In the genomic region with DNA sequence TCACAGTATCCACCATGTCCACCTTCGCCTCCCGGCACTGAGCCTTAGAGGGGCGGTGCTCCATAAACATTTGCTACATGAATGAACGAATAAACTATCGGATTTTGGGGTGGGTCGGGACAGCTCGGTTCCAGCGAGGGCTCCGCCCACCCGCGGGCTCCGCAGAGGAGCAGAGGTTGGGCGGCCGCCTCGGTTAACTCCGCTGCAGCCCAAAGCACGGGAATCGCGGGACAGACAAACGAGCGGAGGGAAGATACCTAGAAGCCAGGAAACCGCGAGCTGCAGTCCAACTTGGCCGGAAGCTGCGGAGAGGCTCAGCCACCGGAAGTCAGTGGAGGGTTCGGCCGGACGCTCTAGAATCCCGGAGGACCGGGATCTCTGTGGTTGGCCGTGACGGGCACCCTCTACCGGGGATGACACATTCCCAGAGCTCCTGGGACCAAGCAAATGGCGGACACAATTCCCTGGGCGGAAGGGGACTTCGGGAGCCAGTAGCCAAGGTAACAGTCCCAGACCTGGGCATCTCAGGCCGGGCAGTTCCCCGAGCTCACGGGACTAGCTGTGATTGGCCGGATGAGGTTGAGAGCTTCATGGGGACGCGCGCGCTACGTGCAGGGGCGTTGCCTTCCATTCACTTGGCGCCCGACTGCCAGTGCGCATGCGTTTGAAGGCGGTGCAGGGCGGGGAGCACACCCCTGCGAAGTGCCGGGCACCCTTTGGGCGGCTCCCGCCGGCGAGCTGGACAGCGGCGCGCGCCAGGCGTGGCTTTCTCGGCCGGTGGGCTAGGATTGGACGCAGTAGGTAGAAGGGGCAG, we compare ENCODE assay signal across 1 cellular context.
TF ChIP-seq lines count a peak whose summit lies in the region.

No MANE protein-coding gene starts in this region.

TF ChIP-seq in HepG2, 621 proteins besides CTCF, POLR2A, EP300 and RAD21 (continues in another document):
- peak; percentile 64; the same call in 1 of the 2 replicates for TF ChIP-seq MTERF4 (CRISPR knock-in tag; IDR thresholded peaks at IDR 0.05)
- 0 out of 2 replicates have a peak, but pooled peaks have one; percentile 28 for TF ChIP-seq ZNF446 (CRISPR knock-in tag; IDR thresholded peaks at IDR 0.05)
- no peak; the same call in none of the 2 replicates for TF ChIP-seq ZMYM4 (CRISPR knock-in tag; IDR thresholded peaks at IDR 0.05)
- peak; percentile 89 for TF ChIP-seq YEATS4 (CRISPR knock-in tag; IDR thresholded peaks at IDR 0.05; ENCODE audit: borderline replicate concordance)
- TF ChIP-seq ZNF572 (CRISPR knock-in tag; IDR thresholded peaks at IDR 0.05): 0 out of 2 replicates have a peak, but pooled peaks have one; percentile 43
- no peak for TF ChIP-seq ZNF20 (CRISPR knock-in tag; IDR thresholded peaks at IDR 0.05)
- TF ChIP-seq ZBTB49 (CRISPR knock-in tag; IDR thresholded peaks at IDR 0.05; ENCODE audit: borderline replicate concordance): no peak
- peak; percentile 39; the same call in 1 of the 2 replicates for TF ChIP-seq ZIK1 (CRISPR knock-in tag; IDR thresholded peaks at IDR 0.05; ENCODE audit: borderline replicate concordance, low read depth)
- peak; percentile 75 for TF ChIP-seq IKZF4 (CRISPR knock-in tag; IDR thresholded peaks at IDR 0.05; ENCODE audit: borderline replicate concordance, low read depth, not compliant biosample characterization)
- TF ChIP-seq, protein P1, sequence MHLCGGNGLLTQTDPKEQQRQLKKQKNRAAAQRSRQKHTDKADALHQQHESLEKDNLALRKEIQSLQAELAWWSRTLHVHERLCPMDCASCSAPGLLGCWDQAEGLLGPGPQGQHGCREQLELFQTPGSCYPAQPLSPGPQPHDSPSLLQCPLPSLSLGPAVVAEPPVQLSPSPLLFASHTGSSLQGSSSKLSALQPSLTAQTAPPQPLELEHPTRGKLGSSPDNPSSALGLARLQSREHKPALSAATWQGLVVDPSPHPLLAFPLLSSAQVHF (CRISPR knock-in tag; IDR thresholded peaks at IDR 0.05): no peak
- TF ChIP-seq ATF4 (CRISPR knock-in tag; IDR thresholded peaks at IDR 0.05): no peak
- TF ChIP-seq ZNF235 (CRISPR knock-in tag; IDR thresholded peaks at IDR 0.05; ENCODE audit: borderline replicate concordance): no peak
- no peak for TF ChIP-seq CENPX (CRISPR knock-in tag; IDR thresholded peaks at IDR 0.05)
- TF ChIP-seq ZNF747 (CRISPR knock-in tag; IDR thresholded peaks at IDR 0.05; ENCODE audit: borderline replicate concordance): no peak
- no peak for TF ChIP-seq ZNF138 (CRISPR knock-in tag; IDR thresholded peaks at IDR 0.05; ENCODE audit: low read depth)
- TF ChIP-seq ZNF354B (CRISPR knock-in tag; IDR thresholded peaks at IDR 0.05): no peak
- TF ChIP-seq ZNF766 (CRISPR knock-in tag; IDR thresholded peaks at IDR 0.05; ENCODE audit: borderline replicate concordance): peak; percentile 87
- TF ChIP-seq, protein P2, sequence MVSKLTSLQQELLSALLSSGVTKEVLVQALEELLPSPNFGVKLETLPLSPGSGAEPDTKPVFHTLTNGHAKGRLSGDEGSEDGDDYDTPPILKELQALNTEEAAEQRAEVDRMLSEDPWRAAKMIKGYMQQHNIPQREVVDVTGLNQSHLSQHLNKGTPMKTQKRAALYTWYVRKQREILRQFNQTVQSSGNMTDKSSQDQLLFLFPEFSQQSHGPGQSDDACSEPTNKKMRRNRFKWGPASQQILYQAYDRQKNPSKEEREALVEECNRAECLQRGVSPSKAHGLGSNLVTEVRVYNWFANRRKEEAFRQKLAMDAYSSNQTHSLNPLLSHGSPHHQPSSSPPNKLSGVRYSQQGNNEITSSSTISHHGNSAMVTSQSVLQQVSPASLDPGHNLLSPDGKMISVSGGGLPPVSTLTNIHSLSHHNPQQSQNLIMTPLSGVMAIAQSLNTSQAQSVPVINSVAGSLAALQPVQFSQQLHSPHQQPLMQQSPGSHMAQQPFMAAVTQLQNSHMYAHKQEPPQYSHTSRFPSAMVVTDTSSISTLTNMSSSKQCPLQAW (CRISPR knock-in tag; IDR thresholded peaks at IDR 0.05): peak; percentile 93
- TF ChIP-seq CCAR2 (optimal IDR thresholded peaks at IDR 0.05; ENCODE audit: low read depth, low read length): no peak
- no peak for TF ChIP-seq ZNF296 (CRISPR knock-in tag; conservative IDR thresholded peaks at IDR 0.05)
- TF ChIP-seq ATF7-NPFF (CRISPR knock-in tag; IDR thresholded peaks at IDR 0.05; ENCODE audit: low read depth): no peak; the same call in none of the 2 replicates
- TF ChIP-seq RELA (CRISPR knock-in tag; IDR thresholded peaks at IDR 0.05): 0 out of 2 replicates have a peak, but pooled peaks have one; percentile 44
- TF ChIP-seq KDM4B (CRISPR knock-in tag; IDR thresholded peaks at IDR 0.05): peak; percentile 34; the same call in 1 of the 2 replicates
- TF ChIP-seq ZNF589 (CRISPR knock-in tag; conservative IDR thresholded peaks at IDR 0.05): 0 out of 2 replicates have a peak, but pooled peaks have one; percentile 17
- TF ChIP-seq PAWR (CRISPR knock-in tag; IDR thresholded peaks at IDR 0.05; ENCODE audit: borderline replicate concordance): no peak
- TF ChIP-seq, protein P3, sequence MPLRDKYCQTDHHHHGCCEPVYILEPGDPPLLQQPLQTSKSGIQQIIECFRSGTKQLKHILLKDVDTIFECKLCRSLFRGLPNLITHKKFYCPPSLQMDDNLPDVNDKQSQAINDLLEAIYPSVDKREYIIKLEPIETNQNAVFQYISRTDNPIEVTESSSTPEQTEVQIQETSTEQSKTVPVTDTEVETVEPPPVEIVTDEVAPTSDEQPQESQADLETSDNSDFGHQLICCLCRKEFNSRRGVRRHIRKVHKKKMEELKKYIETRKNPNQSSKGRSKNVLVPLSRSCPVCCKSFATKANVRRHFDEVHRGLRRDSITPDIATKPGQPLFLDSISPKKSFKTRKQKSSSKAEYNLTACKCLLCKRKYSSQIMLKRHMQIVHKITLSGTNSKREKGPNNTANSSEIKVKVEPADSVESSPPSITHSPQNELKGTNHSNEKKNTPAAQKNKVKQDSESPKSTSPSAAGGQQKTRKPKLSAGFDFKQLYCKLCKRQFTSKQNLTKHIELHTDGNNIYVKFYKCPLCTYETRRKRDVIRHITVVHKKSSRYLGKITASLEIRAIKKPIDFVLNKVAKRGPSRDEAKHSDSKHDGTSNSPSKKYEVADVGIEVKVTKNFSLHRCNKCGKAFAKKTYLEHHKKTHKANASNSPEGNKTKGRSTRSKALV (CRISPR knock-in tag; IDR thresholded peaks at IDR 0.05): peak; percentile 62; the same call in 1 of the 2 replicates
- TF ChIP-seq TBX3 (IDR thresholded peaks at IDR 0.05; ENCODE audit: borderline replicate concordance): no peak
- TF ChIP-seq RFXAP (CRISPR knock-in tag; IDR thresholded peaks at IDR 0.05; ENCODE audit: borderline replicate concordance): peak; percentile 78; the same call in 1 of the 2 replicates
- TF ChIP-seq SP5 (CRISPR knock-in tag; IDR thresholded peaks at IDR 0.05; ENCODE audit: borderline replicate concordance, low read depth): peak; percentile 22; the same call in 1 of the 2 replicates
- peak; percentile 38; the same call in 1 of the 2 replicates for TF ChIP-seq HIVEP1 (CRISPR knock-in tag; IDR thresholded peaks at IDR 0.05)
- TF ChIP-seq GATAD1 (CRISPR knock-in tag; IDR thresholded peaks at IDR 0.05): peak; percentile 89
- no peak for TF ChIP-seq SOX6 (IDR thresholded peaks at IDR 0.05)
- TF ChIP-seq SOX6 (CRISPR knock-in tag; IDR thresholded peaks at IDR 0.05): peak; percentile 37; the same call in 1 of the 2 replicates
- TF ChIP-seq DPF2 (CRISPR knock-in tag; IDR thresholded peaks at IDR 0.05; ENCODE audit: borderline replicate concordance, low read depth): no peak
- no peak for TF ChIP-seq GZF1 (CRISPR knock-in tag; IDR thresholded peaks at IDR 0.05)
- TF ChIP-seq MIER2 (CRISPR knock-in tag; IDR thresholded peaks at IDR 0.05): peak; percentile 7; the same call in 1 of the 2 replicates
- no peak; the same call in 1 of the 2 replicates for TF ChIP-seq KDM3A (CRISPR knock-in tag; IDR thresholded peaks at IDR 0.05; ENCODE audit: low read depth)
- peak; percentile 64; the same call in 1 of the 2 replicates for TF ChIP-seq NKX3-1 (CRISPR knock-in tag; IDR thresholded peaks at IDR 0.05)
- TF ChIP-seq TOE1 (CRISPR knock-in tag; IDR thresholded peaks at IDR 0.05): no peak
- TF ChIP-seq AFF4 (CRISPR knock-in tag; IDR thresholded peaks at IDR 0.05): no peak
- TF ChIP-seq, protein P4, sequence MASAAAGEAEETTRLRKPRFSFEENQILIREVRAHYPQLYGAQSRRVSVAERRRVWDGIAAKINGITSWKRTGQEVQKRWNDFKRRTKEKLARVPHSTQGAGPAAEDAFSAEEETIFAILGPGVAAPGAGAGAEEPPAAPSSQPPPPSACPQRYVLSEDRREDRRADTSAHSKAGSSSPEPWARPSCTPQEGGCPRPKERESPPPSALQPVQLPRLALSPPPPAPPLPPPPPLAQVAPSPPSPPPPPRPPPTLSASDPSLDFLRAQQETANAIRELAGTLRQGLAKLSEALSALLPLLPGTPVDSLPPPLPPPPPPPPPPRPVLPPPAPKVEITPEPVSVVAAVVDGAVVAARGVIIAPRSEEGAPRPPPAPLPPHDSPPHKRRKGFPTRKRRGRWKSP (CRISPR knock-in tag; IDR thresholded peaks at IDR 0.05): peak; percentile 77; the same call in 1 of the 2 replicates
- no peak for TF ChIP-seq ZNF678 (CRISPR knock-in tag; IDR thresholded peaks at IDR 0.05)
- TF ChIP-seq PAXIP1 (CRISPR knock-in tag; conservative IDR thresholded peaks at IDR 0.05): peak; percentile 66
